3 cellular contexts compared by ENCODE assay signal in genomic region chr2:200329384-200329783, GRCh38.
TF ChIP-seq lines count a peak whose summit lies in the region.

No MANE protein-coding gene starts in this region.

TF ChIP-seq in IMR-90, 13 proteins besides CTCF, POLR2A, EP300 and RAD21:
- TF ChIP-seq NFE2L2 (IDR thresholded peaks at IDR 0.05; ENCODE audit: low read depth, low read length), result no peak
- no peak for TF ChIP-seq CHD1 (IDR thresholded peaks at IDR 0.05; ENCODE audit: low read depth, low read length)
- no peak for TF ChIP-seq MXI1 (IDR thresholded peaks at IDR 0.05; ENCODE audit: borderline replicate concordance, low read depth, low read length)
- no peak for TF ChIP-seq FOS (IDR thresholded peaks at IDR 0.05; ENCODE audit: low read depth, low read length)
- no peak for TF ChIP-seq RCOR1 (IDR thresholded peaks at IDR 0.05; ENCODE audit: insufficient replicate concordance, low read length)
- TF ChIP-seq SMC3 (IDR thresholded peaks at IDR 0.05; ENCODE audit: low read depth, low read length), result no peak
- no peak for TF ChIP-seq USF2 (IDR thresholded peaks at IDR 0.05; ENCODE audit: low read depth, low read length)
- TF ChIP-seq ELK1 (IDR thresholded peaks at IDR 0.05; ENCODE audit: borderline replicate concordance, low read depth, low read length), result no peak
- no peak for TF ChIP-seq CEBPB (IDR thresholded peaks at IDR 0.05; ENCODE audit: low read depth, low read length)
- no peak for TF ChIP-seq RFX5 (IDR thresholded peaks at IDR 0.05; ENCODE audit: low read depth, low read length)
- no peak for TF ChIP-seq MAZ (IDR thresholded peaks at IDR 0.05; ENCODE audit: borderline replicate concordance, low read depth, low read length)
- no peak for TF ChIP-seq MAFK (IDR thresholded peaks at IDR 0.05; ENCODE audit: low read depth, low read length)
- no peak for TF ChIP-seq BHLHE40 (IDR thresholded peaks at IDR 0.05; ENCODE audit: low read depth, low read length)

TF ChIP-seq in H1, 55 proteins besides CTCF, POLR2A, EP300 and RAD21:
- TF ChIP-seq ATF3 (IDR thresholded peaks at IDR 0.05; ENCODE audit: insufficient read depth, low read depth, low read length) (no peak), GABPA (IDR thresholded peaks at IDR 0.05; ENCODE audit: borderline replicate concordance, insufficient read depth, low read length) (no peak), SIX5 (IDR thresholded peaks at IDR 0.05; ENCODE audit: low read depth, low read length) (no peak), JUN (IDR thresholded peaks at IDR 0.05; ENCODE audit: low read depth, low read length) (no peak), EZH2 (IDR thresholded peaks at IDR 0.05; ENCODE audit: low read depth, low read length, severe bottlenecking) (no peak), CEBPB (IDR thresholded peaks at IDR 0.05; ENCODE audit: low read depth, low read length) (no peak), CHD2 (IDR thresholded peaks at IDR 0.05; ENCODE audit: low read length) (no peak), E2F6 (IDR thresholded peaks at IDR 0.05) (no peak), KDM1A (IDR thresholded peaks at IDR 0.05; ENCODE audit: borderline replicate concordance, low read length) (no peak), SP1 (IDR thresholded peaks at IDR 0.05; ENCODE audit: low read depth, low read length) (no peak), MAFK (IDR thresholded peaks at IDR 0.05; ENCODE audit: low read depth, low read length) (no peak), POU5F1 (IDR thresholded peaks at IDR 0.05; ENCODE audit: low read depth, low read length) (no peak), ASH2L (IDR thresholded peaks at IDR 0.05; ENCODE audit: low read length) (no peak), MAX (IDR thresholded peaks at IDR 0.05) (no peak), TCF12 (IDR thresholded peaks at IDR 0.05; ENCODE audit: low read depth, low read length) (no peak)

TF ChIP-seq in HepG2, 621 proteins besides CTCF, POLR2A, EP300 and RAD21:
- TF ChIP-seq RBM22 (optimal IDR thresholded peaks at IDR 0.05; ENCODE audit: low read length) (peak; percentile 19), ZNF280D (CRISPR knock-in tag; IDR thresholded peaks at IDR 0.05) (no peak)
